ENCODE assay signal across 9 cellular contexts in genomic region chr11:47175746-47176327, GRCh38. TPM values are rescaled to one million over a fixed set of nuclear protein-coding genes. Genes with fewer than 3 reads are reported as not detected.
DNase-seq lines count a peak whose midpoint lies in the region; ATAC-seq, FAIRE-seq and TF ChIP-seq lines count a peak whose summit lies in the region.
"Had no signal": no experiment of that assay in that cellular context is flagged by ENCODE, and none has a peak within 500 bp of the region (broad histone marks: within the 10 kb centered on the region; RNA-seq: fewer than 3 reads in every experiment).

No MANE protein-coding gene starts in this region.

- H3K27ac ChIP-seq in small intestine (ENCODE audit: low read depth in 1 of 2, low read length in 1 of 2) = peak overlapping the region in 1 of 2 donors; percentile 94

- FAIRE-seq in small intestine (lab: Jason Lieb, UNC) = no peak
- FAIRE-seq: TTC549 had no signal

- no peak for ATAC-seq in GM21619 (IDR thresholded peaks at IDR 0.05; ENCODE audit: unreplicated experiment)

- H3K4me3 ChIP-seq in HAP-1 = peak overlapping the region; percentile 99
- peak overlapping the region; percentile 98 for H3K4me3 ChIP-seq in fibroblast of the aortic adventitia (ENCODE audit: low read depth, low read length)
- H3K4me3 ChIP-seq in small intestine (ENCODE audit: low read depth in 1 of 2, low read length in 2 of 2) = peak overlapping the region; percentile 66 to 83

- no peak for TF ChIP-seq CTCF in fibroblast of the aortic adventitia (IDR thresholded peaks at IDR 0.05; ENCODE audit: insufficient read depth, low read length)

- WGBS in small intestine, 3 donors = 18 to 29% (median 19%) methylated on average over 14 of the region's 14 CpGs

- H3K9me3 ChIP-seq in HAP-1 = no peaks in the 10 kb centered on the region
- no peaks in the 10 kb centered on the region for H3K9me3 ChIP-seq in small intestine (ENCODE audit: control insufficient read depth, low read depth)

- no peak for DNase-seq in HAP-1 (ENCODE audit: low spot score in 2 of 2)
- peak; percentile 71 for DNase-seq in SKM-1 treated with dmso at 0.1 percent for 144 hours (lab: John Stamatoyannopoulos, UW; ENCODE audit: unreplicated experiment)
- DNase-seq in fibroblast of the aortic adventitia (ENCODE audit: low read depth) = no peak
- no peak for DNase-seq in small intestine
- no peak for DNase-seq in NCI-H1930 (lab: John Stamatoyannopoulos, UW)
- DNase-seq in cerebellar nuclear complex (lab: John Stamatoyannopoulos, UW) = no peak
- no peak for DNase-seq in NCI-H774 (lab: John Stamatoyannopoulos, UW)

- peaks cover 68% of the 10 kb centered on the region for H3K36me3 ChIP-seq in HAP-1 (replicated peaks)
- peaks cover 10 to 12% of the 10 kb centered on the region in 2 donors for H3K36me3 ChIP-seq in small intestine (ENCODE audit: control insufficient read depth in 2 of 2, insufficient read depth in 2 of 2, low read length in 2 of 2)

- H3K27me3 ChIP-seq in HAP-1 (ENCODE audit: low read depth) (no peaks in the 10 kb centered on the region), small intestine (ENCODE audit: control insufficient read depth in 2 of 2, insufficient read depth in 2 of 2, low read length in 2 of 2) (no peaks in the 10 kb centered on the region)

- in situ Hi-C loops in HAP-1 (cut with MboI; ENCODE audit: low sequenced_read_pairs) = loop anchor here (5.0 kb wide), 1 partner anchor 91 kb away; no protein-coding TSS in a partner anchor

- H3K4me1 ChIP-seq in HAP-1 (peaks cover 9% of the 10 kb centered on the region; the same call in 1 of the 2 replicates), small intestine (ENCODE audit: control insufficient read depth in 2 of 2, insufficient read depth in 1 of 2, low read depth in 1 of 2, low read length in 1 of 2) (peaks cover 2 to 6% of the 10 kb centered on the region in 2 donors)

RNA-seq across cellular contexts. Expression of gene ARFGAP2, which starts 0.8 kb away (rescaled TPM):
- total RNA-seq in fibroblast of the aortic adventitia (ENCODE audit: low replicate concordance) = 98.5 and 152 TPM in 2 replicates
- 10 to 100 TPM; 53.0 to 64.4 (median 64.4) TPM for polyA plus RNA-seq in small intestine

RNA-seq across cellular contexts. Expression of gene PACSIN3, which starts 10.4 kb away (rescaled TPM):
- total RNA-seq in fibroblast of the aortic adventitia (ENCODE audit: low replicate concordance) = 28.8 and 31.6 TPM in 2 replicates
- 1 to 10 TPM; 2.0 to 6.5 (median 4.9) TPM for polyA plus RNA-seq in small intestine

RNA-seq across cellular contexts. Expression of gene DDB2, which starts 38.9 kb away (rescaled TPM):
- total RNA-seq in fibroblast of the aortic adventitia (ENCODE audit: low replicate concordance) = 47.2 and 99.4 TPM in 2 replicates
- 10 to 100 TPM; 25.1 to 39.4 (median 26.2) TPM for polyA plus RNA-seq in small intestine
